In the genomic region with DNA sequence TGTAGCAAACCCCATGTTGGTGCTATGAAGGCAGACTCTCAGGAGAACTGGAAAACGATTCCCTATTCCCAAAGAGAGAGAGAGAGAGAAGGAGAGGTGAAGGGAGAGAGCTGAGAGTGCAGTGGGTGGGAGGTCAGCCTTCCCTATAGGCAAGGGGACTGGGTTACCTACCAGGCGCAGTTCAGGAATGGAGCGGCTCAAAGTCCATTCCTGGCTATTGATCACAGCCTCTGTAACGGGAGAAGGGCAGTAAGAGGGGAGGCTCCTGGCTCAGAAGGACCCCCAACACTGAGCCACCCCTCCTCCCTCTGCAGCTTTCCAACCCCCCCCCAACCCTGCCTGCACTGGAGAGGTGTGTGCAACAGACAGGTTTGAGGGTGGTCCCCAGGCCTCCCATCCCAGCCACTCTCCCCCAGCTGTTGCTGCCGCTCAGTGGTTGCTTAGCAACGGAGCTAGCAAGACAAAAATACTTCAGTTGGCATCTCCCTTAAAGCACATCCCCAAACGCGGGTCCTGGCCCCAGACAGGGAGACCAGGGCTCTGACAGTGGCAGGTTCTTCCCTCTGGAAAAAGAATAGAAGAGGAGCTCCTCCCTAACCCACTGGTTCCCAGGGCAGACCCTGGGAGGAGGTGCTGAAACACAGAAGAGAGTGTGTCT, we compare ENCODE assay signal across 11 cellular contexts. TPM values are rescaled to one million over a fixed set of nuclear protein-coding genes. Genes with fewer than 3 reads are reported as not detected.
A peak's percentile ranks its signal among the peaks of the same experiment; 100 is the strongest.
DNase-seq lines count a peak whose midpoint lies in the region; ATAC-seq and TF ChIP-seq lines count a peak whose summit lies in the region.
"Had no signal": no experiment of that assay in that cellular context is flagged by ENCODE, and none has a peak within 500 bp of the region (broad histone marks: within the 10 kb centered on the region; RNA-seq: fewer than 3 reads in every experiment).

No MANE protein-coding gene starts in this region.

- H3K9me3 ChIP-seq in WERI-Rb-1 (ENCODE audit: severe bottlenecking) (no peaks in the 10 kb centered on the region), mesenchymal stem cell (ENCODE audit: control insufficient read depth, low read length) (no peaks in the 10 kb centered on the region), lower lobe of right lung (no peaks in the 10 kb centered on the region)

- H3K4me2 ChIP-seq in mesenchymal stem cell (ENCODE audit: low read length, poor library complexity, severe bottlenecking), result no peak overlapping the region

- no peaks in the 10 kb centered on the region for H3K36me3 ChIP-seq in WERI-Rb-1
- H3K36me3 ChIP-seq in mesenchymal stem cell (ENCODE audit: control insufficient read depth in 1 of 2, insufficient read depth in 2 of 2, low read depth in 1 of 2, low read length in 2 of 2), result no peaks in the 10 kb centered on the region
- H3K36me3 ChIP-seq in lower lobe of right lung, result peaks cover 9% of the 10 kb centered on the region

- no peak overlapping the region for H2BK120ac ChIP-seq in mesenchymal stem cell (ENCODE audit: low read depth, low read length)

- no peak overlapping the region for H3K4me3 Mint-ChIP-seq in activated CD4-positive, alpha-beta memory T cell treated with anti-CD3 and anti-CD28 coated beads, Interleukin-2, amount 10 ng/mL, durations not matched to agents 7 days and 5 days

- peaks cover 67% of the 10 kb centered on the region for H3K36me3 Mint-ChIP-seq in activated CD4-positive, alpha-beta memory T cell treated with anti-CD3 and anti-CD28 coated beads, Interleukin-2, amount 10 ng/mL, durations not matched to agents 7 days and 5 days (ENCODE audit: low read depth)

- WGBS in mesenchymal stem cell, result 12% methylated on average over 4 of the region's 8 CpGs

- H2BK15ac ChIP-seq in mesenchymal stem cell (ENCODE audit: low read depth, poor library complexity, severe bottlenecking), result no peak overlapping the region

- H3K4ac ChIP-seq in mesenchymal stem cell (ENCODE audit: low read depth in 1 of 2, low read length in 2 of 2), result no peak overlapping the region

- peak overlapping the region in 1 of 2 experiments; percentile 9 for H3K23ac ChIP-seq in mesenchymal stem cell (ENCODE audit: low read length in 2 of 2)

- peaks cover 26% of the 10 kb centered on the region for H3K4me1 ChIP-seq in mesenchymal stem cell (ENCODE audit: control insufficient read depth, insufficient read depth, low read depth, low read length)
- peaks cover 36% of the 10 kb centered on the region for H3K4me1 ChIP-seq in lower lobe of right lung

- no peak overlapping the region for H2AFZ ChIP-seq in mesenchymal stem cell (ENCODE audit: low read depth, low read length)

- no peak overlapping the region for H2BK5ac ChIP-seq in mesenchymal stem cell (ENCODE audit: low read depth, low read length, poor library complexity, severe bottlenecking)

- H3K27me3 ChIP-seq in WERI-Rb-1 (ENCODE audit: insufficient read depth, low read depth, severe bottlenecking) (peaks cover 20% of the 10 kb centered on the region), mesenchymal stem cell (ENCODE audit: control insufficient read depth in 1 of 2, insufficient read depth in 1 of 2, low read length in 2 of 2) (peaks cover 91 to 93% of the 10 kb centered on the region in 2 experiments), lower lobe of right lung (ENCODE audit: low read depth) (peaks cover 66% of the 10 kb centered on the region)

- no peaks in the 10 kb centered on the region for H3K9me3 Mint-ChIP-seq in activated CD4-positive, alpha-beta memory T cell treated with anti-CD3 and anti-CD28 coated beads, Interleukin-2, amount 10 ng/mL, durations not matched to agents 7 days and 5 days

- no peak overlapping the region for H2AK5ac ChIP-seq in mesenchymal stem cell (ENCODE audit: low read length, severe bottlenecking)

- POLR2A ChIA-PET in activated CD4-positive, alpha-beta memory T cell treated with anti-CD3 and anti-CD28 coated beads, Interleukin-2, amount 10 ng/mL, durations not matched to agents 7 days and 5 days (lab: Charles Lee), result interaction anchor here (1.4 kb wide), 1 partner anchor 16 kb away, joined by 6 read pairs; no protein-coding TSS in a partner anchor

- no peak overlapping the region for H3K14ac ChIP-seq in mesenchymal stem cell (ENCODE audit: low read length in 2 of 2)

- DNase-seq in DMS79 treated with DMSO at 0.1 percent for 48 hours (lab: John Stamatoyannopoulos, UW) (peak; percentile 17), DMS79 (lab: John Stamatoyannopoulos, UW) (no peak), DMS53 treated with DMSO at 0.1 percent for 48 hours (lab: John Stamatoyannopoulos, UW; ENCODE audit: unreplicated experiment) (peak; percentile 31), WERI-Rb-1 (no peak), mesenchymal stem cell (no peak), lower lobe of right lung (no peak), GDM1 (lab: John Stamatoyannopoulos, UW) (no peak)
- no peak for DNase-seq in activated CD4-positive, alpha-beta memory T cell treated with anti-CD3 and anti-CD28 coated beads, Interleukin-2, amount 10 ng/mL, durations not matched to agents 7 days and 5 days
- DNase-seq: activated CD4-positive, CD25-positive, alpha-beta regulatory T cell treated with anti-CD3 and anti-CD28 coated beads, Interleukin-2, amount 50 U/mL, for 72 hours; KG1 had no signal

- H3K18ac ChIP-seq in mesenchymal stem cell (ENCODE audit: low read depth in 1 of 2, low read length in 2 of 2), result no peak overlapping the region

- no peak for TF ChIP-seq CTCF in WERI-Rb-1 (IDR thresholded peaks at IDR 0.05; ENCODE audit: low read depth, low read length)
- TF ChIP-seq CTCF in lower lobe of right lung (IDR thresholded peaks at IDR 0.05), result no peak

- H3K27ac ChIP-seq in WERI-Rb-1, result no peak overlapping the region
- H3K27ac ChIP-seq in mesenchymal stem cell (ENCODE audit: low read length, poor library complexity, severe bottlenecking), result no peak overlapping the region
- no peak overlapping the region for H3K27ac ChIP-seq in lower lobe of right lung
- H3K27ac ChIP-seq: epithelial cell of prostate had no signal

- H3K4me3 ChIP-seq in WERI-Rb-1 (ENCODE audit: low read depth, low read length) (peak overlapping the region; percentile 49; the same call in 1 of the 2 replicates), mesenchymal stem cell (ENCODE audit: insufficient read depth in 1 of 2, low read depth in 1 of 2, low read length in 2 of 2) (no peak overlapping the region), lower lobe of right lung (no peak overlapping the region)

- ATAC-seq in lower lobe of right lung, result no peak

- intact Hi-C loops in lower lobe of right lung (cut with DNase I), result no loop called here

- H3K4me1 Mint-ChIP-seq in activated CD4-positive, alpha-beta memory T cell treated with anti-CD3 and anti-CD28 coated beads, Interleukin-2, amount 10 ng/mL, durations not matched to agents 7 days and 5 days, result peaks cover 24% of the 10 kb centered on the region

- CTCF ChIA-PET in activated CD4-positive, alpha-beta memory T cell treated with anti-CD3 and anti-CD28 coated beads, Interleukin-2, amount 10 ng/mL, durations not matched to agents 7 days and 5 days (lab: Charles Lee), result no interaction called here

- peak overlapping the region; percentile 5 for H3K9ac ChIP-seq in mesenchymal stem cell (ENCODE audit: low read length)

- H2BK12ac ChIP-seq in mesenchymal stem cell (ENCODE audit: low read length in 2 of 2), result no peak overlapping the region

- no peak overlapping the region for H4K91ac ChIP-seq in mesenchymal stem cell (ENCODE audit: low read length)

- H3K79me1 ChIP-seq in mesenchymal stem cell (replicated peaks; ENCODE audit: low read length, poor library complexity, severe bottlenecking), result no peaks in the 10 kb centered on the region

- no peaks in the 10 kb centered on the region for H3K27me3 Mint-ChIP-seq in activated CD4-positive, alpha-beta memory T cell treated with anti-CD3 and anti-CD28 coated beads, Interleukin-2, amount 10 ng/mL, durations not matched to agents 7 days and 5 days

- H4K8ac ChIP-seq in mesenchymal stem cell (ENCODE audit: low read length), result no peak overlapping the region

- H3K27ac Mint-ChIP-seq in activated CD4-positive, alpha-beta memory T cell treated with anti-CD3 and anti-CD28 coated beads, Interleukin-2, amount 10 ng/mL, durations not matched to agents 7 days and 5 days, result no peak overlapping the region

RNA-seq across cellular contexts. Expression of a gene that starts 3.2 kb away (rescaled TPM):
- polyA plus RNA-seq in mesenchymal stem cell (2013, experiment 1 of 2), result 0.03 TPM
- 0.04 TPM for polyA plus RNA-seq in mesenchymal stem cell (2013, experiment 2 of 2)
- 5.7 TPM for total RNA-seq in lower lobe of right lung
- 10 to 100 TPM; 84.5 to 85.1 TPM for total RNA-seq in activated CD4-positive, alpha-beta memory T cell treated with anti-CD3 and anti-CD28 coated beads, Interleukin-2, amount 10 ng/mL, durations not matched to agents 7 days and 5 days

RNA-seq across cellular contexts. Expression of a gene that starts 9.5 kb away (rescaled TPM):
- 22.7 TPM for polyA plus RNA-seq in mesenchymal stem cell (2013, experiment 1 of 2)
- 23.2 TPM for polyA plus RNA-seq in mesenchymal stem cell (2013, experiment 2 of 2)
- total RNA-seq in lower lobe of right lung, result 41.1 TPM
- total RNA-seq in activated CD4-positive, alpha-beta memory T cell treated with anti-CD3 and anti-CD28 coated beads, Interleukin-2, amount 10 ng/mL, durations not matched to agents 7 days and 5 days, result 10 to 100 TPM; 21.8 to 23.0 TPM

RNA-seq across cellular contexts. Expression of a gene that starts 16.8 kb away (rescaled TPM):
- polyA plus RNA-seq in mesenchymal stem cell (2013, experiment 1 of 2), result 168 TPM
- polyA plus RNA-seq in mesenchymal stem cell (2013, experiment 2 of 2), result 171 TPM
- total RNA-seq in lower lobe of right lung, result 68.4 TPM
- total RNA-seq in activated CD4-positive, alpha-beta memory T cell treated with anti-CD3 and anti-CD28 coated beads, Interleukin-2, amount 10 ng/mL, durations not matched to agents 7 days and 5 days, result 10 to 100 TPM; 87.7 to 88.6 TPM

RNA-seq across cellular contexts. Expression of a gene that starts 19.6 kb away (rescaled TPM):
- polyA plus RNA-seq in mesenchymal stem cell (2013, experiment 1 of 2), result 8.2 TPM
- polyA plus RNA-seq in mesenchymal stem cell (2013, experiment 2 of 2), result 8.2 TPM
- total RNA-seq in lower lobe of right lung, result 20.0 TPM
- total RNA-seq in activated CD4-positive, alpha-beta memory T cell treated with anti-CD3 and anti-CD28 coated beads, Interleukin-2, amount 10 ng/mL, durations not matched to agents 7 days and 5 days, result 10 to 100 TPM; 29.2 to 31.4 TPM

RNA-seq across cellular contexts. Expression of a gene that starts 31.6 kb away (rescaled TPM):
- 0.32 TPM for polyA plus RNA-seq in mesenchymal stem cell (2013, experiment 1 of 2)
- 0.29 TPM for polyA plus RNA-seq in mesenchymal stem cell (2013, experiment 2 of 2)
- total RNA-seq in lower lobe of right lung, result 1.1 TPM
- 1 to 10 TPM; 3.3 to 4.3 TPM for total RNA-seq in activated CD4-positive, alpha-beta memory T cell treated with anti-CD3 and anti-CD28 coated beads, Interleukin-2, amount 10 ng/mL, durations not matched to agents 7 days and 5 days

Comparison
In these comparisons a context has a peak if more than half of its experiments do, and no peak if none do; other contexts are left out.
1. DNase-seq: peak in DMS79 treated with DMSO at 0.1 percent for 48 hours (single experiment) and DMS53 treated with DMSO at 0.1 percent for 48 hours (single experiment); none in DMS79 (single experiment), WERI-Rb-1 (single experiment), mesenchymal stem cell (single experiment), lower lobe of right lung (single experiment), activated CD4-positive, alpha-beta memory T cell treated with anti-CD3 and anti-CD28 coated beads, Interleukin-2, amount 10 ng/mL, durations not matched to agents 7 days and 5 days (single experiment) and GDM1 (single experiment).
2. RNA of a gene that starts 3.2 kb away (total RNA-seq): 84.5 to 85.1 TPM in activated CD4-positive, alpha-beta memory T cell treated with anti-CD3 and anti-CD28 coated beads, Interleukin-2, amount 10 ng/mL, durations not matched to agents 7 days and 5 days; 5.7 TPM in lower lobe of right lung (single experiment); every median in the first group is over 10 times any median in the second.